8 cellular contexts compared by ENCODE assay signal in genomic region chr6:85678000-85678601, GRCh38. TPM values are rescaled to one million over a fixed set of nuclear protein-coding genes. Genes with fewer than 3 reads are reported as not detected.
A peak's percentile ranks its signal among the peaks of the same experiment; 100 is the strongest.
DNase-seq lines count a peak whose midpoint lies in the region; ATAC-seq and TF ChIP-seq lines count a peak whose summit lies in the region.

No MANE protein-coding gene starts in this region.

- TF ChIP-seq CTCF in PC-3 (conservative IDR thresholded peaks at IDR 0.05; ENCODE audit: low read depth, low read length) (no peak), epithelial cell of esophagus (IDR thresholded peaks at IDR 0.05; ENCODE audit: insufficient read depth, low read depth, low read length, missing control alignments) (no peak), neural cell (IDR thresholded peaks at IDR 0.05; ENCODE audit: poor library complexity, severe bottlenecking) (no peak), GM20000 (IDR thresholded peaks at IDR 0.05; ENCODE audit: extremely low read depth, missing control alignments) (no peak), GM13977 (IDR thresholded peaks at IDR 0.05; ENCODE audit: extremely low read depth, insufficient read depth, missing control alignments) (no peak)

- H3K4me2 ChIP-seq in PC-3 (ENCODE audit: low read length) (peak overlapping the region; percentile 98), neural cell (ENCODE audit: low read length) (peak overlapping the region; percentile 83)

- no peak for TF ChIP-seq EP300 in neural cell (conservative IDR thresholded peaks at IDR 0.05; ENCODE audit: poor library complexity, severe bottlenecking)

- H3F3A ChIP-seq in PC-3 (ENCODE audit: low read length, unreplicated experiment) (peaks cover 3% of the 10 kb centered on the region), neural cell (ENCODE audit: insufficient read depth, low read length, poor library complexity, severe bottlenecking) (no peaks in the 10 kb centered on the region)

- H3K4me1 ChIP-seq in PC-3 (ENCODE audit: insufficient read depth, low read length) = peaks cover 25% of the 10 kb centered on the region

- in situ Hi-C loops in GM13977 (cut with MboI; ENCODE audit: low pct_unique_long_range_greater_than_20kb, low sequenced_read_pairs, unreplicated experiment) = no loop called here

- peaks cover 47% of the 10 kb centered on the region for H4K20me1 ChIP-seq in PC-3 (ENCODE audit: low read length)
- no peaks in the 10 kb centered on the region for H4K20me1 ChIP-seq in neural cell (ENCODE audit: insufficient read depth)

- POLR2A ChIA-PET in PC-3 (lab: Charles Lee; ENCODE audit: unreplicated experiment) = interaction anchor here (0.6 to 1.5 kb wide), 6 partner anchors 34 to 508 kb away, joined by 3 to 60 read pairs (median 4); partner anchors contain the start of gene SYNCRIP

- BruUV-seq in PC-3 (replicated peaks; lab: Mats Ljungman, UMichigan) = TSS peak; percentile 73

- peak; percentile 30 for TF ChIP-seq RAD21 in neural cell (conservative IDR thresholded peaks at IDR 0.05)

- intact Hi-C loops in PC-3 (cut with micrococcal nuclease) = loop anchor here (1.0 to 10.0 kb wide), 3 partner anchors 35 to 83 kb away; partner anchors contain the start of gene SNX14

- ATAC-seq in GM18907 (IDR thresholded peaks at IDR 0.05; ENCODE audit: unreplicated experiment) = peak; percentile 11
- ATAC-seq in PC-3 = no peak; the same call in 1 of the 2 replicates

- H2AFZ ChIP-seq in PC-3 (ENCODE audit: low read length) (no peak overlapping the region), neural cell (ENCODE audit: low read depth, low read length) (peak overlapping the region; percentile 48)

- DNase-seq in PC-3 (peak; percentile 1), epithelial cell of esophagus (ENCODE audit: low read depth) (no peak), 8988T (no peak), GM20000 (ENCODE audit: low spot score) (no peak), DMS53 treated with DMSO at 0.1 percent for 48 hours (lab: John Stamatoyannopoulos, UW; ENCODE audit: unreplicated experiment) (no peak), GM13977 (ENCODE audit: low spot score) (no peak)

- no peaks in the 10 kb centered on the region for H3K9me2 ChIP-seq in PC-3 (replicated peaks; ENCODE audit: low read length)
- no peaks in the 10 kb centered on the region for H3K9me2 ChIP-seq in neural cell (ENCODE audit: insufficient read depth, low read length)

- peak overlapping the region; percentile 99 for H3K4me3 ChIP-seq in PC-3 (ENCODE audit: low read length)
- peak overlapping the region; percentile 100 for H3K4me3 ChIP-seq in epithelial cell of esophagus (ENCODE audit: low read length)
- H3K4me3 ChIP-seq in neural cell (ENCODE audit: low read length) = peak overlapping the region; percentile 85

- peaks cover 33% of the 10 kb centered on the region for H3K36me3 ChIP-seq in PC-3 (ENCODE audit: low read depth, low read length)
- H3K36me3 ChIP-seq in neural cell (ENCODE audit: insufficient read depth, low read length) = no peaks in the 10 kb centered on the region

- H3K27me3 ChIP-seq in PC-3 (ENCODE audit: low read length) (no peaks in the 10 kb centered on the region), neural cell (ENCODE audit: insufficient read depth, low read depth, low read length) (no peaks in the 10 kb centered on the region)

- CTCF ChIA-PET in PC-3 (lab: Charles Lee) = no interaction called here

- no peak overlapping the region for H3K27ac ChIP-seq in PC-3 (ENCODE audit: low read length)
- H3K27ac ChIP-seq in neural cell (ENCODE audit: low read length) = peak overlapping the region; percentile 74

- peaks cover 74% of the 10 kb centered on the region for H3K79me2 ChIP-seq in PC-3 (ENCODE audit: low read length)
- H3K79me2 ChIP-seq in neural cell (replicated peaks; ENCODE audit: insufficient read depth, low read length) = peaks cover 48% of the 10 kb centered on the region

- H3K9ac ChIP-seq in PC-3 (ENCODE audit: low read length) (peak overlapping the region; percentile 93), neural cell (ENCODE audit: low read length) (peak overlapping the region; percentile 75)

- H3K9me3 ChIP-seq in PC-3 (ENCODE audit: low read length) (no peaks in the 10 kb centered on the region), neural cell (ENCODE audit: low read length) (no peaks in the 10 kb centered on the region)

TF ChIP-seq in neural cell, 6 proteins besides CTCF, POLR2A, EP300 and RAD21:
- TF ChIP-seq SMC3 (conservative IDR thresholded peaks at IDR 0.05; ENCODE audit: poor library complexity) (no peak), TAF1 (IDR thresholded peaks at IDR 0.05; ENCODE audit: low read depth) (no peak), MXI1 (conservative IDR thresholded peaks at IDR 0.05; ENCODE audit: poor library complexity, severe bottlenecking) (no peak), REST (IDR thresholded peaks at IDR 0.05; ENCODE audit: borderline replicate concordance) (no peak), POLR2AphosphoS5 (IDR thresholded peaks at IDR 0.05) (no peak), EZH2 (IDR thresholded peaks at IDR 0.05; ENCODE audit: borderline replicate concordance, insufficient read depth, low read length, poor library complexity, severe bottlenecking) (no peak)

RNA-seq across cellular contexts. Expression of gene SYNCRIP, which starts 35.4 kb away (rescaled TPM):
- 63.8 and 76.6 TPM in 2 replicates for total RNA-seq in PC-3 (2014; rRNA removed)
- 93.5 and 111 TPM in 2 replicates for polyA plus RNA-seq in neural cell
- 166 and 192 TPM in 2 replicates for polyA minus RNA-seq in neural cell
